In genomic region chr9:91162311-91162710, GRCh38 we compare ENCODE assay signal across 9 cellular contexts.
A peak's percentile ranks its signal among the peaks of the same experiment; 100 is the strongest.
DNase-seq lines count a peak whose midpoint lies in the region; ATAC-seq and TF ChIP-seq lines count a peak whose summit lies in the region.
"Had no signal": no experiment of that assay in that cellular context is flagged by ENCODE, and none has a peak within 500 bp of the region (broad histone marks: within the 10 kb centered on the region; RNA-seq: fewer than 3 reads in every experiment).

No MANE protein-coding gene starts in this region.

- TF ChIP-seq RAD21 in SK-N-SH (IDR thresholded peaks at IDR 0.05; ENCODE audit: low read length) = no peak

- H3K9me2 ChIP-seq in SK-N-SH = no peaks in the 10 kb centered on the region

- H3K9me3 ChIP-seq in SK-N-SH (no peaks in the 10 kb centered on the region), RWPE2 (ENCODE audit: severe bottlenecking) (no peaks in the 10 kb centered on the region), stomach (no peaks in the 10 kb centered on the region)

- H3K4me2 ChIP-seq in SK-N-SH = no peak overlapping the region

- H3K9ac ChIP-seq in SK-N-SH = no peak overlapping the region

- H3K4me1 ChIP-seq in SK-N-SH (ENCODE audit: control insufficient read depth in 1 of 2, insufficient read depth in 2 of 2, low read depth in 1 of 2, low read length in 1 of 2) (peaks cover 0 to 21% of the 10 kb centered on the region in 2 experiments; a peak in 3 of 4 replicates), RWPE2 (ENCODE audit: insufficient read depth, poor library complexity, severe bottlenecking) (peaks cover 42% of the 10 kb centered on the region), stomach (peaks cover 15 to 56% (median 31%) of the 10 kb centered on the region in 4 donors)

- CTCF ChIA-PET in SK-N-SH (lab: Yijun Ruan, JAX) = no interaction called here

- peak overlapping the region in 1 of 2 experiments; percentile 44; a peak in 2 of 4 replicates for H3K27ac ChIP-seq in SK-N-SH (ENCODE audit: low read depth in 2 of 2, low read length in 1 of 2)
- H3K27ac ChIP-seq in RWPE2 (ENCODE audit: poor library complexity, severe bottlenecking) = peak overlapping the region; percentile 69
- peak overlapping the region; percentile 41 for H3K27ac ChIP-seq in epithelial cell of prostate
- peak overlapping the region; percentile 28 to 75 (median 59) for H3K27ac ChIP-seq in stomach

- TF ChIP-seq POLR2A in stomach (IDR thresholded peaks at IDR 0.05) = no peak

- no peaks in the 10 kb centered on the region for H3K27me3 ChIP-seq in SK-N-SH (ENCODE audit: insufficient read depth)
- no peaks in the 10 kb centered on the region for H3K27me3 ChIP-seq in RWPE2 (ENCODE audit: insufficient read depth, poor library complexity, severe bottlenecking)
- no peaks in the 10 kb centered on the region for H3K27me3 ChIP-seq in stomach

- ATAC-seq in SK-N-SH treated with all-trans-retinoic acid at 6 μM for 48 hours = no peak
- ATAC-seq in RWPE2 (ENCODE audit: low read depth) = peak; percentile 66
- ATAC-seq in GM21515 (IDR thresholded peaks at IDR 0.05; ENCODE audit: unreplicated experiment) = no peak
- no peak for ATAC-seq in GM21723 (IDR thresholded peaks at IDR 0.05; ENCODE audit: unreplicated experiment)

- no peak overlapping the region for H3K4me3 ChIP-seq in SK-N-SH (ENCODE audit: low read depth in 2 of 2, low read length in 1 of 2)
- H3K4me3 ChIP-seq in RWPE2 (ENCODE audit: severe bottlenecking) = no peak overlapping the region
- H3K4me3 ChIP-seq in stomach = no peak overlapping the region

- DNase-seq in SK-N-SH (no peak), RWPE2 (ENCODE audit: low spot score) (no peak), epithelial cell of prostate (ENCODE audit: low read depth, low spot score) (no peak), stomach (no peak), GDM1 (lab: John Stamatoyannopoulos, UW) (no peak)
- DNase-seq: NCI-H1105 treated with DMSO at 0.1 percent for 48 hours had no signal

- intact Hi-C loops in stomach (cut with DNase I; ENCODE audit: low total_unique reads) = no loop called here

- 63% methylated on average over 5 of the region's 5 CpGs for WGBS in SK-N-SH (ENCODE audit: low lambda C conversion rate)
- 69 to 83% (median 78%) methylated on average over 5 of the region's 5 CpGs for WGBS in stomach, 5 donors

- H3K79me2 ChIP-seq in SK-N-SH (ENCODE audit: insufficient read depth) = no peaks in the 10 kb centered on the region

- H2AFZ ChIP-seq in SK-N-SH (ENCODE audit: low read depth) = peak overlapping the region; percentile 67

- H3F3A ChIP-seq in SK-N-SH (replicated peaks; ENCODE audit: insufficient read depth) = no peaks in the 10 kb centered on the region

- H3K36me3 ChIP-seq in SK-N-SH (replicated peaks in 1 of 2; ENCODE audit: control insufficient read depth in 1 of 2, insufficient read depth in 2 of 2, low read length in 1 of 2) = no peaks in the 10 kb centered on the region
- H3K36me3 ChIP-seq in RWPE2 (ENCODE audit: low read depth) = no peaks in the 10 kb centered on the region
- no peaks in the 10 kb centered on the region for H3K36me3 ChIP-seq in stomach

- no peaks in the 10 kb centered on the region for H4K20me1 ChIP-seq in SK-N-SH (ENCODE audit: insufficient read depth)

- TF ChIP-seq CTCF in SK-N-SH (IDR thresholded peaks at IDR 0.05) = no peak
- TF ChIP-seq CTCF in RWPE2 (IDR thresholded peaks at IDR 0.05; ENCODE audit: poor library complexity, severe bottlenecking) = no peak
- TF ChIP-seq CTCF in stomach (IDR thresholded peaks at IDR 0.05) = no peak

- TF ChIP-seq EP300 in SK-N-SH (IDR thresholded peaks at IDR 0.05; ENCODE audit: borderline replicate concordance in 1 of 2, low read depth in 1 of 2, low read length in 1 of 2) (no peak), stomach (IDR thresholded peaks at IDR 0.05) (no peak)

- POLR2A ChIA-PET in SK-N-SH (lab: Yijun Ruan, JAX) = no interaction called here

TF ChIP-seq in SK-N-SH, 30 proteins besides CTCF, POLR2A, EP300 and RAD21:
- TF ChIP-seq FOSL2 (IDR thresholded peaks at IDR 0.05; ENCODE audit: borderline replicate concordance, low read depth) (peak; percentile 44; the same call in 1 of the 2 replicates), TEAD4 (IDR thresholded peaks at IDR 0.05; ENCODE audit: borderline replicate concordance, insufficient read depth) (no peak), PBX3 (IDR thresholded peaks at IDR 0.05) (peak; percentile 77)

TF ChIP-seq in SK-N-SH treated with all-trans-retinoic acid at 6 μM for 48 hours, 23 proteins besides CTCF, POLR2A, EP300 and RAD21:
- TF ChIP-seq ZNF8 (CRISPR knock-in tag; IDR thresholded peaks at IDR 0.05) = no peak
- TF ChIP-seq TOX (CRISPR knock-in tag; IDR thresholded peaks at IDR 0.05; ENCODE audit: borderline replicate concordance) = no peak
- TF ChIP-seq ESRRG (CRISPR knock-in tag; IDR thresholded peaks at IDR 0.05) = no peak
- TF ChIP-seq PPARA (CRISPR knock-in tag; IDR thresholded peaks at IDR 0.05; ENCODE audit: borderline replicate concordance) = no peak
- no peak for TF ChIP-seq TSHZ2 (CRISPR knock-in tag; IDR thresholded peaks at IDR 0.05)
- no peak for TF ChIP-seq ISL1 (CRISPR knock-in tag; IDR thresholded peaks at IDR 0.05)
